Comparison of ENCODE assay signal across 17 cellular contexts in the genomic region with DNA sequence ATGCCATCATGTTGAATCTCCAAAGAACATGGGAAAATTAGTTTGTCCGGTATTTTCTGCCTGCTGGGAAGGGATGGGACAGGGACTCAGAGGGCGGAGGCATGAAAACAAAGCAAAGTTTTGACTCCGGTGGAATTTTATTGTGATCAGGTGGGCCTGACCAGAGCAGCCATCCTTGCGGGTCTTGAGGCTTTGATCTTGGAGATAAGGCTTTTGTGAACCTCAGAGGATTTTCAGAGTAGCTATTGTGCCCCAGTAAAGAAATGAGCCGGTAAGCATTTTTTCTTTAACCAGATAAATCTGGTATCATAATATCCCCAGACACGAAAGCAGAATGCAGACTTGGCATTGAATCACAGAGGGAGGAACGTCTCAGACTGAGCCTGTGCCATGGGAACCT.
DNase-seq lines count a peak whose midpoint lies in the region; ATAC-seq lines count a peak whose summit lies in the region.
"Had no signal": no experiment of that assay in that cellular context is flagged by ENCODE, and none has a peak within 500 bp of the region (broad histone marks: within the 10 kb centered on the region; RNA-seq: fewer than 3 reads in every experiment).

No MANE protein-coding gene starts in this region.

- intact Hi-C loops in activated CD4-positive, alpha-beta T cell treated with anti-CD3 and anti-CD28 coated beads, Interleukin-2, amount 10 ng/mL, durations not matched to agents 24 days and 14 days (cut with micrococcal nuclease), result no loop called here

- no peaks in the 10 kb centered on the region for H3K27me3 Mint-ChIP-seq in activated CD4-positive, alpha-beta T cell treated with anti-CD3 and anti-CD28 coated beads, Interleukin-2, amount 10 ng/mL, durations not matched to agents 24 days and 14 days
- no peaks in the 10 kb centered on the region for H3K27me3 Mint-ChIP-seq in activated T-helper 17 cell treated with anti-CD3 and anti-CD28 coated beads, Interleukin-2, amount 50 U/mL, for 72 hours
- H3K27me3 Mint-ChIP-seq: B cell; CD8-positive, alpha-beta memory T cell had no signal

- peaks cover 2% of the 10 kb centered on the region for H3K36me3 Mint-ChIP-seq in activated CD4-positive, alpha-beta T cell treated with anti-CD3 and anti-CD28 coated beads, Interleukin-2, amount 10 ng/mL, durations not matched to agents 24 days and 14 days (ENCODE audit: low read depth)
- H3K36me3 Mint-ChIP-seq in activated T-helper 17 cell treated with anti-CD3 and anti-CD28 coated beads, Interleukin-2, amount 50 U/mL, for 72 hours (ENCODE audit: low read depth), result no peaks in the 10 kb centered on the region
- H3K36me3 Mint-ChIP-seq: CD8-positive, alpha-beta memory T cell had no signal

- H3K36me3 ChIP-seq in mesenchymal stem cell (ENCODE audit: control insufficient read depth in 1 of 2, insufficient read depth in 2 of 2, low read depth in 1 of 2, low read length in 2 of 2), result peaks cover 0 to 3% of the 10 kb centered on the region in 2 experiments
- H3K36me3 ChIP-seq: BLaER1 treated with 17β-estradiol and CSF1 and Interleukin-3, amounts not matched to agents 10 nM and 100 nM; HAP-1 had no signal

- H3K4me1 Mint-ChIP-seq in activated CD4-positive, alpha-beta T cell treated with anti-CD3 and anti-CD28 coated beads, Interleukin-2, amount 10 ng/mL, durations not matched to agents 24 days and 14 days, result peaks cover 44% of the 10 kb centered on the region
- H3K4me1 Mint-ChIP-seq in activated T-helper 17 cell treated with anti-CD3 and anti-CD28 coated beads, Interleukin-2, amount 50 U/mL, for 72 hours, result peaks cover 25% of the 10 kb centered on the region
- H3K4me1 Mint-ChIP-seq: B cell had no signal

- ATAC-seq in activated T-helper 17 cell treated with anti-CD3 and anti-CD28 coated beads, Interleukin-2, amount 50 U/mL, for 72 hours (replicated peaks), result peak; percentile 16
- ATAC-seq: HepG2 had no signal

- no peak overlapping the region for H3K27ac Mint-ChIP-seq in activated CD4-positive, alpha-beta T cell treated with anti-CD3 and anti-CD28 coated beads, Interleukin-2, amount 10 ng/mL, durations not matched to agents 24 days and 14 days
- H3K27ac Mint-ChIP-seq in activated T-helper 17 cell treated with anti-CD3 and anti-CD28 coated beads, Interleukin-2, amount 50 U/mL, for 72 hours, result no peak overlapping the region
- H3K27ac Mint-ChIP-seq: B cell; CD8-positive, alpha-beta memory T cell had no signal

- H3K23ac ChIP-seq in mesenchymal stem cell (ENCODE audit: low read length in 2 of 2), result no peak overlapping the region

- no peak overlapping the region for H3K9ac ChIP-seq in mesenchymal stem cell (ENCODE audit: low read length)
- H3K9ac ChIP-seq: BLaER1 treated with 17β-estradiol and CSF1 and Interleukin-3, amounts not matched to agents 10 nM and 100 nM; GM23248 had no signal

- no peak overlapping the region for H3K27ac ChIP-seq in mesenchymal stem cell (ENCODE audit: low read length, poor library complexity, severe bottlenecking)
- H3K27ac ChIP-seq: BLaER1 treated with 17β-estradiol and CSF1 and Interleukin-3, amounts not matched to agents 10 nM and 100 nM; GM23248 had no signal

- H2BK12ac ChIP-seq in mesenchymal stem cell (ENCODE audit: low read length in 2 of 2), result no peak overlapping the region

- H2BK15ac ChIP-seq in mesenchymal stem cell (ENCODE audit: low read depth, poor library complexity, severe bottlenecking), result no peak overlapping the region

- H3K9me3 Mint-ChIP-seq in activated CD4-positive, alpha-beta T cell treated with anti-CD3 and anti-CD28 coated beads, Interleukin-2, amount 10 ng/mL, durations not matched to agents 24 days and 14 days, result peaks cover 12% of the 10 kb centered on the region
- no peaks in the 10 kb centered on the region for H3K9me3 Mint-ChIP-seq in activated T-helper 17 cell treated with anti-CD3 and anti-CD28 coated beads, Interleukin-2, amount 50 U/mL, for 72 hours
- H3K9me3 Mint-ChIP-seq: CD8-positive, alpha-beta memory T cell had no signal

- no peak overlapping the region for H3K18ac ChIP-seq in mesenchymal stem cell (ENCODE audit: low read depth in 1 of 2, low read length in 2 of 2)

- peaks cover 1% of the 10 kb centered on the region for H3K4me1 ChIP-seq in mesenchymal stem cell (ENCODE audit: control insufficient read depth, insufficient read depth, low read depth, low read length)
- H3K4me1 ChIP-seq: HAP-1 had no signal

- H4K8ac ChIP-seq in mesenchymal stem cell (ENCODE audit: low read length), result no peak overlapping the region

- H3K27me3 ChIP-seq in mesenchymal stem cell (ENCODE audit: control insufficient read depth in 1 of 2, insufficient read depth in 1 of 2, low read length in 2 of 2), result no peaks in the 10 kb centered on the region
- H3K27me3 ChIP-seq: BLaER1 treated with 17β-estradiol and CSF1 and Interleukin-3, amounts not matched to agents 10 nM and 100 nM had no signal

- no peak overlapping the region for H3K4ac ChIP-seq in mesenchymal stem cell (ENCODE audit: low read depth in 1 of 2, low read length in 2 of 2)

- H2BK120ac ChIP-seq in mesenchymal stem cell (ENCODE audit: low read depth, low read length), result no peak overlapping the region

- peak overlapping the region; percentile 32 for H2AK5ac ChIP-seq in mesenchymal stem cell (ENCODE audit: low read length, severe bottlenecking)

- peak; percentile 62 for DNase-seq in activated CD4-positive, alpha-beta T cell treated with anti-CD3 and anti-CD28 coated beads, Interleukin-2, amount 10 ng/mL, durations not matched to agents 24 days and 14 days
- DNase-seq in activated CD4-positive, alpha-beta T cell treated with anti-CD3 and anti-CD28 coated beads for 4 hours, result no peak
- DNase-seq in mesenchymal stem cell (no peak), dedifferentiated amniotic fluid mesenchymal stem cell (ENCODE audit: extremely low spot score) (no peak), KG1 (lab: John Stamatoyannopoulos, UW) (no peak), DMS79 treated with DMSO at 0.1 percent for 48 hours (lab: John Stamatoyannopoulos, UW) (no peak)
- DNase-seq: 8988T; CD8-positive, alpha-beta memory T cell; COR-L47; DMS 273 treated with DMSO at 0.1 percent for 48 hours; DMS53; GM23248 had no signal

- H2AFZ ChIP-seq in mesenchymal stem cell (ENCODE audit: low read depth, low read length), result no peak overlapping the region
- H2AFZ ChIP-seq: GM23248 had no signal

- WGBS in mesenchymal stem cell, result 92% methylated on average over 7 of the region's 7 CpGs

- H4K91ac ChIP-seq in mesenchymal stem cell (ENCODE audit: low read length), result no peak overlapping the region

- no peaks in the 10 kb centered on the region for H3K9me3 ChIP-seq in mesenchymal stem cell (ENCODE audit: control insufficient read depth, low read length)
- H3K9me3 ChIP-seq: HAP-1 had no signal

- H2BK5ac ChIP-seq in mesenchymal stem cell (ENCODE audit: low read depth, low read length, poor library complexity, severe bottlenecking), result no peak overlapping the region

- H3K4me3 ChIP-seq in mesenchymal stem cell (ENCODE audit: insufficient read depth in 1 of 2, low read depth in 1 of 2, low read length in 2 of 2), result no peak overlapping the region
- H3K4me3 ChIP-seq: BLaER1 treated with 17β-estradiol and CSF1 and Interleukin-3, amounts not matched to agents 10 nM and 100 nM; GM23248; HAP-1 had no signal

- H3K14ac ChIP-seq in mesenchymal stem cell (ENCODE audit: low read length in 2 of 2), result no peak overlapping the region

- H3K79me1 ChIP-seq in mesenchymal stem cell (replicated peaks; ENCODE audit: low read length, poor library complexity, severe bottlenecking), result no peaks in the 10 kb centered on the region

- no peak overlapping the region for H3K4me3 Mint-ChIP-seq in activated CD4-positive, alpha-beta T cell treated with anti-CD3 and anti-CD28 coated beads, Interleukin-2, amount 10 ng/mL, durations not matched to agents 24 days and 14 days
- H3K4me3 Mint-ChIP-seq in activated T-helper 17 cell treated with anti-CD3 and anti-CD28 coated beads, Interleukin-2, amount 50 U/mL, for 72 hours, result no peak overlapping the region
- H3K4me3 Mint-ChIP-seq: B cell; CD8-positive, alpha-beta memory T cell had no signal

- H3K4me2 ChIP-seq in mesenchymal stem cell (ENCODE audit: low read length, poor library complexity, severe bottlenecking), result no peak overlapping the region
- H3K4me2 ChIP-seq: BLaER1 treated with 17β-estradiol and CSF1 and Interleukin-3, amounts not matched to agents 10 nM and 100 nM had no signal
